7 cellular contexts compared by ENCODE assay signal in genomic region chrX:26008042-26008441, GRCh38.
"Had no signal": no experiment of that assay in that cellular context is flagged by ENCODE, and none has a peak within 500 bp of the region (broad histone marks: within the 10 kb centered on the region; RNA-seq: fewer than 3 reads in every experiment).

No MANE protein-coding gene starts in this region.

- DNase-seq: GDM1, GF-D8 had no signal

- ATAC-seq: GM12878 had no signal

- H3K4me3 ChIP-seq: GM12878 had no signal

- FAIRE-seq: G401.6, GM12878, GM12892, GM18507, GM19239 had no signal
